In the genomic region with DNA sequence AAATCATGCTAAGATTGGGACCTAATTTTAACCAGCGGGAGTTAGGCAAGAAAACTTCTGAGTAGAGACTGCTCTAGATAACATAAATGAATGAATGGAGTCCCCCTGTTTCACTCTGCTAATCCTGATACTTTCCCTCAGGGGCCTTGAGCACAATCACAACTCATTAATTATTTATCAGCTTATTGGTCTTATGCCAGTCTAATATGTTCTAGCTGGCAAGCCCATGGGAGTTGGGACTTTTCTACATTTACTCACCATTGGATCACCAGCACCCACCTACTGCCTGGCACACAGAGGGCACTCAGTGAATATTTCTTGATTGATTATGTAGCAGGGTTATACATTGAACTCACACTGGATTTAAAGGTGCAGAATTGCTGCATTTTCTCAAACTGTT, we compare ENCODE assay signal across 18 cellular contexts. TPM values are rescaled to one million over a fixed set of nuclear protein-coding genes. Genes with fewer than 3 reads are reported as not detected.
A peak's percentile ranks its signal among the peaks of the same experiment; 100 is the strongest.
DNase-seq lines count a peak whose midpoint lies in the region; ATAC-seq and TF ChIP-seq lines count a peak whose summit lies in the region.
"Had no signal": no experiment of that assay in that cellular context is flagged by ENCODE, and none has a peak within 500 bp of the region (broad histone marks: within the 10 kb centered on the region; RNA-seq: fewer than 3 reads in every experiment).

No MANE protein-coding gene starts in this region.

- H3K27ac Mint-ChIP-seq in activated T-helper 2 cell treated with anti-CD3 and anti-CD28 coated beads, Interferon-gamma antibody, Interleukin-2, Interleukin-4, amounts not matched to agents 10 μg/mL and 5 μg/mL and 100 μg/mL, durations not matched to agents 14 hours and 24 hours and 36 hours, result no peak overlapping the region

- DNase-seq in A673 (ENCODE audit: low spot score) (peak; percentile 81), D341Med (ENCODE audit: low spot score) (peak; percentile 62), SK-N-MC (ENCODE audit: low read depth, low spot score) (peak; percentile 80), right lobe of liver (no peak), Kasumi-1 (lab: John Stamatoyannopoulos, UW) (no peak), occipital lobe (lab: John Stamatoyannopoulos, UW) (no peak)
- no peak for DNase-seq in activated T-helper 2 cell treated with anti-CD3 and anti-CD28 coated beads, Interferon-gamma antibody, Interleukin-2, Interleukin-4, amounts not matched to agents 10 μg/mL and 5 μg/mL and 100 μg/mL, durations not matched to agents 14 hours and 24 hours and 36 hours (ENCODE audit: low spot score)
- DNase-seq: CD4-positive, CD25-positive, alpha-beta regulatory T cell; DMS153; KBM-7; NCI-H1092 treated with DMSO at 0.1 percent for 48 hours; NCI-H2081; NCI-H2171 treated with DMSO at 0.1 percent for 48 hours; NCI-H524 treated with DMSO at 0.1 percent for 48 hours; PC-3; Right ventricle myocardium superior; SW 1271 had no signal

- H3K9ac ChIP-seq in SK-N-MC (ENCODE audit: insufficient read length), result no peak overlapping the region

- 27% methylated on average over 1 of the region's 1 CpG for WGBS in right lobe of liver (ENCODE audit: insufficient coverage, low coverage, low lambda C conversion rate, missing lambda C conversion rate)

- POLR2A ChIA-PET in A673 (lab: Charles Lee; ENCODE audit: low non-redundant PET), result no interaction called here

- H3K9me3 Mint-ChIP-seq in activated T-helper 2 cell treated with anti-CD3 and anti-CD28 coated beads, Interferon-gamma antibody, Interleukin-2, Interleukin-4, amounts not matched to agents 10 μg/mL and 5 μg/mL and 100 μg/mL, durations not matched to agents 14 hours and 24 hours and 36 hours, result no peaks in the 10 kb centered on the region
- H3K9me3 Mint-ChIP-seq: CD4-positive, CD25-positive, alpha-beta regulatory T cell had no signal

- H3K27me3 Mint-ChIP-seq in activated T-helper 2 cell treated with anti-CD3 and anti-CD28 coated beads, Interferon-gamma antibody, Interleukin-2, Interleukin-4, amounts not matched to agents 10 μg/mL and 5 μg/mL and 100 μg/mL, durations not matched to agents 14 hours and 24 hours and 36 hours (ENCODE audit: low read depth), result peaks cover 70% of the 10 kb centered on the region

- CTCF ChIA-PET in A673 (lab: Charles Lee), result no interaction called here

- H3K27ac ChIP-seq in A673 (ENCODE audit: low read depth, low read length, poor library complexity, severe bottlenecking) (no peak overlapping the region), SK-N-MC (no peak overlapping the region; the same call in 1 of the 2 replicates), right lobe of liver (peak overlapping the region in 2 of 3 donors; percentile 38 to 42)

- no peaks in the 10 kb centered on the region for H3K9me3 ChIP-seq in A673 (ENCODE audit: low read depth, low read length, poor library complexity, severe bottlenecking)
- H3K9me3 ChIP-seq in SK-N-MC (ENCODE audit: low read depth, low read length), result no peaks in the 10 kb centered on the region
- H3K9me3 ChIP-seq in right lobe of liver, result no peaks in the 10 kb centered on the region

- H3K36me3 ChIP-seq in A673 (ENCODE audit: insufficient read depth, low read length, poor library complexity, severe bottlenecking) (no peaks in the 10 kb centered on the region), SK-N-MC (ENCODE audit: insufficient read depth, low read length) (no peaks in the 10 kb centered on the region), right lobe of liver (no peaks in the 10 kb centered on the region)

- H3K4me3 ChIP-seq in A673 (ENCODE audit: low read depth, low read length, poor library complexity, severe bottlenecking) (no peak overlapping the region), SK-N-MC (peak overlapping the region; percentile 31), right lobe of liver (no peak overlapping the region)

- H3K4me1 ChIP-seq in A673 (ENCODE audit: insufficient read depth, low read length, poor library complexity, severe bottlenecking), result peaks cover 7% of the 10 kb centered on the region
- H3K4me1 ChIP-seq in right lobe of liver, result peaks cover 0 to 20% (median 0%) of the 10 kb centered on the region in 4 donors

- no peak overlapping the region for H3K4me3 Mint-ChIP-seq in activated T-helper 2 cell treated with anti-CD3 and anti-CD28 coated beads, Interferon-gamma antibody, Interleukin-2, Interleukin-4, amounts not matched to agents 10 μg/mL and 5 μg/mL and 100 μg/mL, durations not matched to agents 14 hours and 24 hours and 36 hours (ENCODE audit: low read depth)
- H3K4me3 Mint-ChIP-seq: CD4-positive, CD25-positive, alpha-beta regulatory T cell had no signal

- H3K4me1 Mint-ChIP-seq in activated T-helper 2 cell treated with anti-CD3 and anti-CD28 coated beads, Interferon-gamma antibody, Interleukin-2, Interleukin-4, amounts not matched to agents 10 μg/mL and 5 μg/mL and 100 μg/mL, durations not matched to agents 14 hours and 24 hours and 36 hours (ENCODE audit: low read depth), result peaks cover 29% of the 10 kb centered on the region

- intact Hi-C loops in A673 (cut with micrococcal nuclease; ENCODE audit: unreplicated experiment), result no loop called here
- intact Hi-C loops in right lobe of liver (cut with DNase I), result no loop called here
- intact Hi-C loops in activated T-helper 2 cell treated with anti-CD3 and anti-CD28 coated beads, Interferon-gamma antibody, Interleukin-2, Interleukin-4, amounts not matched to agents 10 μg/mL and 5 μg/mL and 100 μg/mL, durations not matched to agents 14 hours and 24 hours and 36 hours (cut with micrococcal nuclease), result no loop called here

- ATAC-seq in right lobe of liver, result peak; percentile 64 to 84 (median 73)
- ATAC-seq: PC-3 had no signal

- no peak for TF ChIP-seq CTCF in A673 (conservative IDR thresholded peaks at IDR 0.05; ENCODE audit: low read depth, low read length)
- no peak for TF ChIP-seq CTCF in right lobe of liver (IDR thresholded peaks at IDR 0.05)

- peaks cover 7% of the 10 kb centered on the region for H3K27me3 ChIP-seq in A673 (replicated peaks; ENCODE audit: insufficient read depth, low read depth, low read length, poor library complexity)
- no peaks in the 10 kb centered on the region for H3K27me3 ChIP-seq in right lobe of liver

- TF ChIP-seq POLR2A in right lobe of liver (IDR thresholded peaks at IDR 0.05), result no peak

- H3K36me3 Mint-ChIP-seq in activated T-helper 2 cell treated with anti-CD3 and anti-CD28 coated beads, Interferon-gamma antibody, Interleukin-2, Interleukin-4, amounts not matched to agents 10 μg/mL and 5 μg/mL and 100 μg/mL, durations not matched to agents 14 hours and 24 hours and 36 hours (ENCODE audit: low read depth), result no peaks in the 10 kb centered on the region
- H3K36me3 Mint-ChIP-seq: CD4-positive, CD25-positive, alpha-beta regulatory T cell had no signal

- BruUV-seq in A673 (replicated peaks; lab: Mats Ljungman, UMichigan), result no TSS peak

RNA-seq across cellular contexts. Expression of a gene that starts 13.5 kb away (rescaled TPM):
- total RNA-seq in A673 (2021), result 62.8 and 65.1 TPM in 2 replicates
- total RNA-seq in right lobe of liver, result 100 to 1,000 TPM in 2 of 6 experiments, 10 to 100 TPM in 4; 69.8 to 103 (median 91.7) TPM
- 40.2 and 40.9 TPM in 2 replicates for total RNA-seq in activated T-helper 2 cell treated with anti-CD3 and anti-CD28 coated beads, Interferon-gamma antibody, Interleukin-2, Interleukin-4, amounts not matched to agents 10 μg/mL and 5 μg/mL and 100 μg/mL, durations not matched to agents 14 hours and 24 hours and 36 hours
- total RNA-seq in occipital lobe, result 125 TPM

RNA-seq across cellular contexts. Expression of a gene that starts 37.1 kb away (rescaled TPM):
- total RNA-seq in A673 (2021) (0.32 and 1.3 TPM in 2 replicates), right lobe of liver (1 to 10 TPM in 4 of 6 experiments, under 1 TPM in 2; 0.31 to 2.3 (median 2.1) TPM), occipital lobe (0.94 TPM)
- 0.85 TPM in 1 of 2 replicates, not detected in the other for total RNA-seq in activated T-helper 2 cell treated with anti-CD3 and anti-CD28 coated beads, Interferon-gamma antibody, Interleukin-2, Interleukin-4, amounts not matched to agents 10 μg/mL and 5 μg/mL and 100 μg/mL, durations not matched to agents 14 hours and 24 hours and 36 hours
- total RNA-seq: G401 had no signal

Comparison
In these comparisons a context has a peak if more than half of its experiments do, and no peak if none do; other contexts are left out.
1. DNase-seq: peak in A673 (single experiment), D341Med (single experiment) and SK-N-MC (single experiment); none in right lobe of liver (0 of 3), Kasumi-1 (0 of 2), activated T-helper 2 cell treated with anti-CD3 and anti-CD28 coated beads, Interferon-gamma antibody, Interleukin-2, Interleukin-4, amounts not matched to agents 10 μg/mL and 5 μg/mL and 100 μg/mL, durations not matched to agents 14 hours and 24 hours and 36 hours (single experiment) and occipital lobe (single experiment).
2. H3K27ac ChIP-seq: peak in right lobe of liver (2 of 3); none in A673 (single experiment) and SK-N-MC (single experiment).